8 cellular contexts compared by ENCODE assay signal in the genomic region with DNA sequence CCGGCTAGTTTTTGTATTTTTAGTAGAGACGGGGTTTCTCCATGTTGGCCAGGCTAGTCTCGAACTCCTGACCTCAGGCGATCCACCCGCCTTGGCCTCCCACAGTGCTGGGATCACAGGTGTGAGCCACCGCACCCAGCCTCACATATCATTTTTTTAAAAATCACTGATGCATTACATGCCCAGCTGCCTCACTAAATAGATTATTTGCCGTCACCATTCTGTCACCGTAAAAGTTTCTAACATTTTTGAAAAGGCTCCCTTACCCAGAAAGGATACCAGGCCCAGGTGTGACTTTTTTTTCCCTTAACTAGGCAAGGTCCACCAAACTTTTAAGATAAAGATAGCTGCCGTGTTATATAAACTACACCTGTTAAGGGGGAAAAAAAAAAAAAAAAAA. TPM values are rescaled to one million over a fixed set of nuclear protein-coding genes. Genes with fewer than 3 reads are reported as not detected.
DNase-seq lines count a peak whose midpoint lies in the region; ATAC-seq and TF ChIP-seq lines count a peak whose summit lies in the region.
"Not testable (repeated sequence)": the region's sequence is repeated elsewhere in the genome, so short reads cannot be mapped to it uniquely, and the experiment has no call there.

No MANE protein-coding gene starts in this region.

- H3K9me3 ChIP-seq in OCI-LY1 (ENCODE audit: low read length) = not testable (repeated sequence)

- peak overlapping the region; percentile 95 for H3K27ac Mint-ChIP-seq in activated T-helper 17 cell treated with anti-CD3 and anti-CD28 coated beads, Interleukin-2, amount 50 U/mL, for 72 hours
- peak overlapping the region; percentile 57 for H3K27ac Mint-ChIP-seq in stimulated activated memory B cell treated with anti-CD40 and anti-IgM and Interleukin-4, amounts not matched to agents 10 μg/mL and 1 μg/mL and 100 μg/mL, for 72 hours

- ATAC-seq in GM21390 (IDR thresholded peaks at IDR 0.05; ENCODE audit: unreplicated experiment) = peak; percentile 19
- not testable (repeated sequence) for ATAC-seq in activated T-helper 17 cell treated with anti-CD3 and anti-CD28 coated beads, Interleukin-2, amount 50 U/mL, for 72 hours (replicated peaks); stimulated activated memory B cell treated with anti-CD40 and anti-IgM and Interleukin-4, amounts not matched to agents 10 μg/mL and 1 μg/mL and 100 μg/mL, for 72 hours

- not testable (repeated sequence) for H3K4me3 ChIP-seq in OCI-LY1 (ENCODE audit: low read depth, low read length, poor library complexity, severe bottlenecking)

- H3K27me3 ChIP-seq in OCI-LY1 (ENCODE audit: insufficient read depth, low read length) = not testable (repeated sequence)

- not testable (repeated sequence) for H2AFZ ChIP-seq in OCI-LY1 (ENCODE audit: low read length)

- H3F3A ChIP-seq in OCI-LY1 (ENCODE audit: insufficient read depth, low read length) = not testable (repeated sequence)

- not testable (repeated sequence) for H3K27me3 Mint-ChIP-seq in activated T-helper 17 cell treated with anti-CD3 and anti-CD28 coated beads, Interleukin-2, amount 50 U/mL, for 72 hours; stimulated activated memory B cell treated with anti-CD40 and anti-IgM and Interleukin-4, amounts not matched to agents 10 μg/mL and 1 μg/mL and 100 μg/mL, for 72 hours

- not testable (repeated sequence) for H4K20me1 ChIP-seq in OCI-LY1 (ENCODE audit: insufficient read depth, low read length)

- H3K9me3 Mint-ChIP-seq in activated T-helper 17 cell treated with anti-CD3 and anti-CD28 coated beads, Interleukin-2, amount 50 U/mL, for 72 hours; stimulated activated memory B cell treated with anti-CD40 and anti-IgM and Interleukin-4, amounts not matched to agents 10 μg/mL and 1 μg/mL and 100 μg/mL, for 72 hours: not testable (repeated sequence)

- DNase-seq in DMS53 (lab: John Stamatoyannopoulos, UW) = peak; percentile 49
- peak in 2 of 3 experiments; percentile 29 to 73 for DNase-seq in NCI-H1417 (lab: John Stamatoyannopoulos, UW)
- DNase-seq in NCI-H2171 treated with DMSO at 0.1 percent for 48 hours (lab: John Stamatoyannopoulos, UW) = peak; percentile 78
- DNase-seq in epithelial cell of prostate (ENCODE audit: low read depth, low spot score) = not testable (repeated sequence)

- peaks cover 68% of the 10 kb centered on the region for H3K4me1 Mint-ChIP-seq in activated T-helper 17 cell treated with anti-CD3 and anti-CD28 coated beads, Interleukin-2, amount 50 U/mL, for 72 hours
- peaks cover 80% of the 10 kb centered on the region for H3K4me1 Mint-ChIP-seq in stimulated activated memory B cell treated with anti-CD40 and anti-IgM and Interleukin-4, amounts not matched to agents 10 μg/mL and 1 μg/mL and 100 μg/mL, for 72 hours

- H3K4me3 Mint-ChIP-seq in activated T-helper 17 cell treated with anti-CD3 and anti-CD28 coated beads, Interleukin-2, amount 50 U/mL, for 72 hours = peak overlapping the region; percentile 80
- not testable (repeated sequence) for H3K4me3 Mint-ChIP-seq in stimulated activated memory B cell treated with anti-CD40 and anti-IgM and Interleukin-4, amounts not matched to agents 10 μg/mL and 1 μg/mL and 100 μg/mL, for 72 hours

- not testable (repeated sequence) for H3K9me2 ChIP-seq in OCI-LY1 (ENCODE audit: low read depth, low read length)

- H3K27ac ChIP-seq in OCI-LY1 (ENCODE audit: low read depth, low read length, poor library complexity, severe bottlenecking) (peak overlapping the region; percentile 74), epithelial cell of prostate (peak overlapping the region; percentile 50)

- peaks cover 97% of the 10 kb centered on the region for H3K4me1 ChIP-seq in OCI-LY1 (ENCODE audit: insufficient read depth, low read length, severe bottlenecking)

- not testable (repeated sequence) for H3K9ac ChIP-seq in OCI-LY1 (ENCODE audit: low read length)

- H3K36me3 ChIP-seq in OCI-LY1 (ENCODE audit: insufficient read depth, low read length) = not testable (repeated sequence)

- H3K4me2 ChIP-seq in OCI-LY1 (ENCODE audit: low read length) = peak overlapping the region; percentile 60

- H3K36me3 Mint-ChIP-seq in activated T-helper 17 cell treated with anti-CD3 and anti-CD28 coated beads, Interleukin-2, amount 50 U/mL, for 72 hours (ENCODE audit: low read depth) = peaks cover 24% of the 10 kb centered on the region
- H3K36me3 Mint-ChIP-seq in stimulated activated memory B cell treated with anti-CD40 and anti-IgM and Interleukin-4, amounts not matched to agents 10 μg/mL and 1 μg/mL and 100 μg/mL, for 72 hours = not testable (repeated sequence)

- H3K79me2 ChIP-seq in OCI-LY1 (ENCODE audit: insufficient read depth, low read length) = peaks cover 98% of the 10 kb centered on the region

- not testable (repeated sequence) for TF ChIP-seq CTCF in OCI-LY1 (IDR thresholded peaks at IDR 0.05; ENCODE audit: low read length)

RNA-seq across cellular contexts. Expression of a gene that starts 30.1 kb away (rescaled TPM):
- 10 to 100 TPM; 34.4 to 49.1 TPM for total RNA-seq in activated T-helper 17 cell treated with anti-CD3 and anti-CD28 coated beads, Interleukin-2, amount 50 U/mL, for 72 hours
